ENCODE assay signal across 8 cellular contexts in the genomic region with DNA sequence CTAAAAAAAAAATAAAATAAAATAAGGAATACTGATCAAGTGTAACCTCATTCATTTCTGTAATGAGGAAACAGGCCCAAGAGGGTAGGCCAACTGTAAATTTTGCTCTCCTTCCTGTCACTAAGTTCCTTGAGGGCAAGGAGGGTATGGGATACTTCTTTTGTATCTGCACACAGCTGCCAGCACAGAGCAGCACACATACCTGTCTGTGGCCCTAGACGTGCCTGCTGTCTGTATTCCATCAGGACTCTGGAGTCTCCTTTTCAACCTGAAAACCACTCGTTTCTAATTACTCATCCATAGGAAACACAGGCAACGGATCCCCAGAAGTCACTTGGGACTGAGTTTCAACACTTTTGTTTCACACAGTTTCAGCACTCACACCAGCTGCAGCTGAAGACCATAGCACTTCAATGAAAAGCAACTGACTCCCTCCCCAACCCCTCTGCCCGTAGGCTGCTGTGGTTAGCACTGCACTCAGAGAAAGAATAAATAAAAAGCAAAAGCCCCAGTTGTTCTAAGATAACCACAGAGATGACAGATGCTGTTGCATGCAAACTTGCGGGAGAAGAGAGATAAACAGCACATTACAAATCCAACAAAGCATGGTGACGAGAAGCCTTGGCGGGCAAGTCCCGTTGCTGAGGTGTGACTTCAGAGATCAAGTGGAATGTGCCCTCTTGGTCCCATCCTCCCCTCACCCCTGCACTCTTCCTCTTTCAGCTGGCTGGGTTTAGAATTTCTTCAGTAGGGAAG.
DNase-seq lines count a peak whose midpoint lies in the region; ATAC-seq and TF ChIP-seq lines count a peak whose summit lies in the region.

No MANE protein-coding gene starts in this region.

- H4K20me1 ChIP-seq in Loucy (ENCODE audit: insufficient read depth, low read length, poor library complexity, severe bottlenecking), result no peaks in the 10 kb centered on the region

- H3K4me3 ChIP-seq in Loucy (ENCODE audit: low read length, poor library complexity, severe bottlenecking) (peak overlapping the region; percentile 42), skeletal muscle cell (ENCODE audit: low read depth, low read length) (no peak overlapping the region)

- peaks cover 11% of the 10 kb centered on the region; the same call in 1 of the 2 replicates for H3K36me3 ChIP-seq in Loucy (ENCODE audit: insufficient read depth, low read length)

- no peaks in the 10 kb centered on the region for H3K9me2 ChIP-seq in Loucy (replicated peaks; ENCODE audit: low read depth, low read length)

- no peaks in the 10 kb centered on the region for H3K27me3 ChIP-seq in Loucy (ENCODE audit: insufficient read depth, low read length, poor library complexity, severe bottlenecking)

- peak; percentile 10 for DNase-seq in ELF-1 (ENCODE audit: low read depth, low spot score)
- DNase-seq in amniotic epithelial cell (ENCODE audit: low read depth), result peak; percentile 41
- DNase-seq in skeletal muscle cell (ENCODE audit: low read depth), result peak; percentile 92
- DNase-seq in NCI-H510A treated with DMSO at 0.1 percent for 48 hours (lab: John Stamatoyannopoulos, UW), result no peak
- no peak for DNase-seq in caudate nucleus (lab: John Stamatoyannopoulos, UW)
- DNase-seq in midbrain (lab: John Stamatoyannopoulos, UW), result no peak

- H3K4me2 ChIP-seq in Loucy (ENCODE audit: low read depth, low read length, poor library complexity, severe bottlenecking), result peak overlapping the region; percentile 61

- no peaks in the 10 kb centered on the region for H3K9me3 ChIP-seq in Loucy (ENCODE audit: insufficient read depth, low read depth, low read length)

- H3F3A ChIP-seq in Loucy (ENCODE audit: low read depth), result peaks cover 6% of the 10 kb centered on the region; the same call in 1 of the 2 replicates

- H3K9ac ChIP-seq in Loucy (ENCODE audit: low read depth, low read length, poor library complexity, severe bottlenecking), result no peak overlapping the region

- no peaks in the 10 kb centered on the region for H3K79me2 ChIP-seq in Loucy (ENCODE audit: insufficient read depth, low read length)

- no peak for TF ChIP-seq CTCF in Loucy (conservative IDR thresholded peaks at IDR 0.05; ENCODE audit: low read length)

- peaks cover 26% of the 10 kb centered on the region for H3K4me1 ChIP-seq in Loucy (ENCODE audit: insufficient read depth, low read length, poor library complexity, severe bottlenecking)

- no peak overlapping the region for H2AFZ ChIP-seq in Loucy (ENCODE audit: low read length)

- H3K27ac ChIP-seq in caudate nucleus (ENCODE audit: low read depth, low read length), result no peak overlapping the region

- ATAC-seq in GM21515 (IDR thresholded peaks at IDR 0.05; ENCODE audit: unreplicated experiment), result peak; percentile 82

Comparison
In these comparisons a context has a peak if more than half of its experiments do, and no peak if none do; other contexts are left out.
1. DNase-seq: peak in ELF-1 (single experiment), amniotic epithelial cell (single experiment) and skeletal muscle cell (single experiment); none in NCI-H510A treated with DMSO at 0.1 percent for 48 hours (single experiment), caudate nucleus (0 of 61) and midbrain (single experiment).